Comparison of ENCODE assay signal across 1 cellular context in the genomic region with DNA sequence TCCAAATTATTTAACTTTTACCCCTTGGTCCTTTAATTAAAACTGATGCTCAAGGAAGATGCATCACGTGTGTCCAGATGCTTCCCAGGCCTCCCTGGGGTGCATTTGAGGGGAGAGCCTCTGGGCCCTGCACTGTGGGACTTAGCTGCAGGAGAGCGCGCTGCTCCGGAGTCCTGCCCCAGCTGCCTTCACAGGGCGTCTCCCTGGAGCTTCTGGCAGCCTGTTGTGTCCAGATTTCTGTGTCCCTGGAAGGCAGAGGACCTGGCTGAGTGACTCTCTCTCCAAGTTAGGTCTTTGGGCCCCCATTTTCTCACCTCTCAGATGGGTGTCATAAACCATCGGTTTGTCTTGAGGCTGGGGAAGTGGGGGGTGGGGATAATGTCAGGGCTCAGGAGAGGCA.
TF ChIP-seq lines count a peak whose summit lies in the region.

No MANE protein-coding gene starts in this region.

TF ChIP-seq in GM12891, 5 proteins besides CTCF, POLR2A, EP300 and RAD21:
- TF ChIP-seq PAX5 (IDR thresholded peaks at IDR 0.05; ENCODE audit: insufficient read depth, low read length, severe bottlenecking) (no peak), POU2F2 (IDR thresholded peaks at IDR 0.05; ENCODE audit: low read depth, low read length) (no peak), POLR2AphosphoS5 (IDR thresholded peaks at IDR 0.05; ENCODE audit: low read depth, low read length) (no peak), SPI1 (IDR thresholded peaks at IDR 0.05; ENCODE audit: low read depth, low read length) (no peak), TAF1 (IDR thresholded peaks at IDR 0.05; ENCODE audit: low read depth, low read length) (no peak)
